In genomic region chr2:236088368-236089057, GRCh38 we compare ENCODE assay signal across 1 cellular context.
A peak's percentile ranks its signal among the peaks of the same experiment; 100 is the strongest.
TF ChIP-seq lines count a peak whose summit lies in the region.

No MANE protein-coding gene starts in this region.

TF ChIP-seq in HepG2, 621 proteins besides CTCF, POLR2A, EP300 and RAD21 (continued from another document):
- TF ChIP-seq, protein P1, sequence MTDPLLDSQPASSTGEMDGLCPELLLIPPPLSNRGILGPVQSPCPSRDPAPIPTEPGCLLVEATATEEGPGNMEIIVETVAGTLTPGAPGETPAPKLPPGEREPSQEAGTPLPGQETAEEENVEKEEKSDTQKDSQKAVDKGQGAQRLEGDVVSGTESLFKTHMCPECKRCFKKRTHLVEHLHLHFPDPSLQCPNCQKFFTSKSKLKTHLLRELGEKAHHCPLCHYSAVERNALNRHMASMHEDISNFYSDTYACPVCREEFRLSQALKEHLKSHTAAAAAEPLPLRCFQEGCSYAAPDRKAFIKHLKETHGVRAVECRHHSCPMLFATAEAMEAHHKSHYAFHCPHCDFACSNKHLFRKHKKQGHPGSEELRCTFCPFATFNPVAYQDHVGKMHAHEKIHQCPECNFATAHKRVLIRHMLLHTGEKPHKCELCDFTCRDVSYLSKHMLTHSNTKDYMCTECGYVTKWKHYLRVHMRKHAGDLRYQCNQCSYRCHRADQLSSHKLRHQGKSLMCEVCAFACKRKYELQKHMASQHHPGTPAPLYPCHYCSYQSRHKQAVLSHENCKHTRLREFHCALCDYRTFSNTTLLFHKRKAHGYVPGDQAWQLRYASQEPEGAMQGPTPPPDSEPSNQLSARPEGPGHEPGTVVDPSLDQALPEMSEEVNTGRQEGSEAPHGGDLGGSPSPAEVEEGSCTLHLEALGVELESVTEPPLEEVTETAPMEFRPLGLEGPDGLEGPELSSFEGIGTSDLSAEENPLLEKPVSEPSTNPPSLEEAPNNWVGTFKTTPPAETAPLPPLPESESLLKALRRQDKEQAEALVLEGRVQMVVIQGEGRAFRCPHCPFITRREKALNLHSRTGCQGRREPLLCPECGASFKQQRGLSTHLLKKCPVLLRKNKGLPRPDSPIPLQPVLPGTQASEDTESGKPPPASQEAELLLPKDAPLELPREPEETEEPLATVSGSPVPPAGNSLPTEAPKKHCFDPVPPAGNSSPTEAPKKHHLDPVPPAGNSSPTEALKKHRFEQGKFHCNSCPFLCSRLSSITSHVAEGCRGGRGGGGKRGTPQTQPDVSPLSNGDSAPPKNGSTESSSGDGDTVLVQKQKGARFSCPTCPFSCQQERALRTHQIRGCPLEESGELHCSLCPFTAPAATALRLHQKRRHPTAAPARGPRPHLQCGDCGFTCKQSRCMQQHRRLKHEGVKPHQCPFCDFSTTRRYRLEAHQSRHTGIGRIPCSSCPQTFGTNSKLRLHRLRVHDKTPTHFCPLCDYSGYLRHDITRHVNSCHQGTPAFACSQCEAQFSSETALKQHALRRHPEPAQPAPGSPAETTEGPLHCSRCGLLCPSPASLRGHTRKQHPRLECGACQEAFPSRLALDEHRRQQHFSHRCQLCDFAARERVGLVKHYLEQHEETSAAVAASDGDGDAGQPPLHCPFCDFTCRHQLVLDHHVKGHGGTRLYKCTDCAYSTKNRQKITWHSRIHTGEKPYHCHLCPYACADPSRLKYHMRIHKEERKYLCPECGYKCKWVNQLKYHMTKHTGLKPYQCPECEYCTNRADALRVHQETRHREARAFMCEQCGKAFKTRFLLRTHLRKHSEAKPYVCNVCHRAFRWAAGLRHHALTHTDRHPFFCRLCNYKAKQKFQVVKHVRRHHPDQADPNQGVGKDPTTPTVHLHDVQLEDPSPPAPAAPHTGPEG (CRISPR knock-in tag; IDR thresholded peaks at IDR 0.05): no peak
- TF ChIP-seq MED8 (CRISPR knock-in tag; IDR thresholded peaks at IDR 0.05; ENCODE audit: insufficient replicate concordance): no peak
- TF ChIP-seq PRPF4 (IDR thresholded peaks at IDR 0.05; ENCODE audit: low read depth, low read length, poor library complexity, severe bottlenecking): no peak
- no peak for TF ChIP-seq ZNF570 (CRISPR knock-in tag; IDR thresholded peaks at IDR 0.05; ENCODE audit: borderline replicate concordance)
- TF ChIP-seq ARID3A (IDR thresholded peaks at IDR 0.05; ENCODE audit: low read depth, low read length): 0 out of 2 replicates have a peak, but pooled peaks have one; percentile 19
